Comparison of ENCODE assay signal across 11 cellular contexts in the genomic region with DNA sequence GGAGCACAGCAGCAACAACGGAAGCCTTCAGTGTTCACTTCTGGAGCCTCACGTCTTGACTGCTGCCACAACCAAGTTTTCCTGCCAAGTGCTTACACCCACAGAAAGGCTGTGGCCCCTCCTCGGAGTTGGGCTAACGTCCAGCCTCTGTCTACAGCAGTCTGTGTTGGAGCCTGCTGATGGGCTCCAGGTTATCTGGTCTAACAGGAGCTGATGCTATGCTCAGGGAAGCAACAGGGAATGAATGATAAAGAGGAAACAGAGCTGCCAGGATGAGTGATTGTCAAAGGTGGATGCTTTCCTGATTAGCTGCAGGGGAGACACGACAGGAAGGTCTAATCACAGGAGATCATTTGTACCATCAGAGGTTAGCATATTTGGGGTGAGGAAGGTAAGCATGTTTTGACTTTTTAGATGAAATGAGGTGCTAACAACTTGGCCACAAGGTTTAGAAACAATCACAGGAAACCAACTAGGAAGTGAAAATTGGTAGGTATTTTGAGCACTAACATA. TPM values are rescaled to one million over a fixed set of nuclear protein-coding genes. Genes with fewer than 3 reads are reported as not detected.
DNase-seq lines count a peak whose midpoint lies in the region; ATAC-seq, FAIRE-seq and TF ChIP-seq lines count a peak whose summit lies in the region.
"Had no signal": no experiment of that assay in that cellular context is flagged by ENCODE, and none has a peak within 500 bp of the region (broad histone marks: within the 10 kb centered on the region; RNA-seq: fewer than 3 reads in every experiment).

No MANE protein-coding gene starts in this region.

- peaks cover 2% of the 10 kb centered on the region for H3K9me3 Mint-ChIP-seq in activated CD4-positive, alpha-beta T cell treated with anti-CD3 and anti-CD28 coated beads, Interleukin-2, amount 10 ng/mL, durations not matched to agents 7 days and 5 days
- no peaks in the 10 kb centered on the region for H3K9me3 Mint-ChIP-seq in activated naive CD8-positive, alpha-beta T cell treated with anti-CD3 and anti-CD28 coated beads, Interleukin-2, amount 50 U/mL, for 24 hours
- H3K9me3 Mint-ChIP-seq: activated naive CD4-positive, alpha-beta T cell treated with anti-CD3 and anti-CD28 coated beads for 36 hours had no signal

- DNase-seq in activated CD4-positive, alpha-beta T cell treated with anti-CD3 and anti-CD28 coated beads, Interleukin-2, amount 10 ng/mL, durations not matched to agents 7 days and 5 days, result no peak
- no peak for DNase-seq in activated CD4-positive, alpha-beta T cell treated with anti-CD3 and anti-CD28 coated beads for 1 hour
- DNase-seq in activated naive CD8-positive, alpha-beta T cell treated with anti-CD3 and anti-CD28 coated beads, Interleukin-2, amount 50 U/mL, for 24 hours, result no peak
- DNase-seq in left lobe of liver (ENCODE audit: low spot score) (no peak), suprapubic skin (ENCODE audit: low spot score in 2 of 2) (no peak), H54 (ENCODE audit: insufficient read length, low spot score) (no peak), HuH-7 (ENCODE audit: low spot score) (no peak)
- DNase-seq: 8988T; activated naive CD4-positive, alpha-beta T cell treated with anti-CD3 and anti-CD28 coated beads for 36 hours; NCI-H1417 treated with DMSO at 0.1 percent for 48 hours had no signal

- peaks cover 38% of the 10 kb centered on the region for H3K4me1 ChIP-seq in suprapubic skin

- WGBS in suprapubic skin, result 10% methylated on average over 5 of the region's 5 CpGs

- peaks cover 28% of the 10 kb centered on the region for H3K27me3 Mint-ChIP-seq in activated CD4-positive, alpha-beta T cell treated with anti-CD3 and anti-CD28 coated beads, Interleukin-2, amount 10 ng/mL, durations not matched to agents 7 days and 5 days
- H3K27me3 Mint-ChIP-seq in activated naive CD8-positive, alpha-beta T cell treated with anti-CD3 and anti-CD28 coated beads, Interleukin-2, amount 50 U/mL, for 24 hours, result peaks cover 25% of the 10 kb centered on the region

- no peak for ATAC-seq in activated naive CD8-positive, alpha-beta T cell treated with anti-CD3 and anti-CD28 coated beads, Interleukin-2, amount 50 U/mL, for 24 hours
- peak; percentile 55 for ATAC-seq in left lobe of liver
- no peak for ATAC-seq in HG03565 (IDR thresholded peaks at IDR 0.05; ENCODE audit: unreplicated experiment)

- H3K27me3 ChIP-seq in suprapubic skin, result no peaks in the 10 kb centered on the region

- H3K36me3 ChIP-seq in suprapubic skin, result no peaks in the 10 kb centered on the region

- no peak for TF ChIP-seq EP300 in suprapubic skin (IDR thresholded peaks at IDR 0.05)

- POLR2A ChIA-PET in activated CD4-positive, alpha-beta T cell treated with anti-CD3 and anti-CD28 coated beads, Interleukin-2, amount 10 ng/mL, durations not matched to agents 7 days and 5 days (lab: Charles Lee), result no interaction called here

- no peak overlapping the region for H3K4me3 Mint-ChIP-seq in activated CD4-positive, alpha-beta T cell treated with anti-CD3 and anti-CD28 coated beads, Interleukin-2, amount 10 ng/mL, durations not matched to agents 7 days and 5 days
- peak overlapping the region; percentile 21 for H3K4me3 Mint-ChIP-seq in activated naive CD8-positive, alpha-beta T cell treated with anti-CD3 and anti-CD28 coated beads, Interleukin-2, amount 50 U/mL, for 24 hours
- H3K4me3 Mint-ChIP-seq: activated naive CD4-positive, alpha-beta T cell treated with anti-CD3 and anti-CD28 coated beads for 36 hours had no signal

- no peak for TF ChIP-seq CTCF in suprapubic skin (IDR thresholded peaks at IDR 0.05)

- H3K4me3 ChIP-seq in suprapubic skin, result no peak overlapping the region

- no peaks in the 10 kb centered on the region for H3K9me3 ChIP-seq in suprapubic skin

- H3K4me1 Mint-ChIP-seq in activated CD4-positive, alpha-beta T cell treated with anti-CD3 and anti-CD28 coated beads, Interleukin-2, amount 10 ng/mL, durations not matched to agents 7 days and 5 days, result peaks cover 19% of the 10 kb centered on the region
- peaks cover 16% of the 10 kb centered on the region for H3K4me1 Mint-ChIP-seq in activated naive CD8-positive, alpha-beta T cell treated with anti-CD3 and anti-CD28 coated beads, Interleukin-2, amount 50 U/mL, for 24 hours

- peak overlapping the region; percentile 38 for H3K27ac Mint-ChIP-seq in activated CD4-positive, alpha-beta T cell treated with anti-CD3 and anti-CD28 coated beads, Interleukin-2, amount 10 ng/mL, durations not matched to agents 7 days and 5 days
- H3K27ac Mint-ChIP-seq in activated naive CD8-positive, alpha-beta T cell treated with anti-CD3 and anti-CD28 coated beads, Interleukin-2, amount 50 U/mL, for 24 hours, result no peak overlapping the region
- H3K27ac Mint-ChIP-seq: activated naive CD4-positive, alpha-beta T cell treated with anti-CD3 and anti-CD28 coated beads for 36 hours had no signal

- CTCF ChIA-PET in activated CD4-positive, alpha-beta T cell treated with anti-CD3 and anti-CD28 coated beads, Interleukin-2, amount 10 ng/mL, durations not matched to agents 7 days and 5 days (lab: Charles Lee), result no interaction called here

- no peak for TF ChIP-seq POLR2A in suprapubic skin (IDR thresholded peaks at IDR 0.05)
- TF ChIP-seq POLR2A in H54 (IDR thresholded peaks at IDR 0.05; ENCODE audit: low read depth, low read length), result no peak

- H3K36me3 Mint-ChIP-seq in activated CD4-positive, alpha-beta T cell treated with anti-CD3 and anti-CD28 coated beads, Interleukin-2, amount 10 ng/mL, durations not matched to agents 7 days and 5 days (ENCODE audit: low read depth), result peaks cover 4% of the 10 kb centered on the region
- H3K36me3 Mint-ChIP-seq in activated naive CD8-positive, alpha-beta T cell treated with anti-CD3 and anti-CD28 coated beads, Interleukin-2, amount 50 U/mL, for 24 hours (ENCODE audit: low read depth), result no peaks in the 10 kb centered on the region

- H3K27ac ChIP-seq in suprapubic skin, result peak overlapping the region; percentile 34

- no peak for FAIRE-seq in H54 (lab: Jason Lieb, UNC)

RNA-seq across cellular contexts. Expression of gene RCBTB2, which starts 53.8 kb away (rescaled TPM):
- 10 to 100 TPM; 22.5 to 24.5 TPM for total RNA-seq in activated CD4-positive, alpha-beta T cell treated with anti-CD3 and anti-CD28 coated beads, Interleukin-2, amount 10 ng/mL, durations not matched to agents 7 days and 5 days
- 3.5 TPM for total RNA-seq in left lobe of liver
- total RNA-seq in suprapubic skin, result 1 to 10 TPM; 2.9 to 5.8 (median 4.4) TPM
